Comparison of ENCODE assay signal across 19 cellular contexts in the genomic region with DNA sequence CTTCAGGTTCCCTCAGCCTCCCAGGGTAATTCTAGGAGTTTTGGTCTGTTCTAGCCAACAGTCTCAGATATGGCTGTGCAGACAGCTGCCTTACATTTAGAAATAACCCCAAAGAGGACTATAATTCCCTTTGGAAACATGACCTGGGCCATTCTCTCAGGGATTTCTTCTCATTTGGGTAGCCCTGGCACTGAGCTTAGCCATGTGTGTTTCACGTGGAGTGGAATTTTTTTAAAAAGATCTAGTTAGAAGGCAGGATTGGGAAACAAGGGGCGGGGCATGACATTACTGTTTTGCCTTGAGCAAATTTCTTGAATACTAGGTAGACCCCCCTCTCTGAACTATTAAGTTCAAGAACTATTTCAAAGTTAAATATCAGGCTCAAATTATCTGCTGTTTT. TPM values are rescaled to one million over a fixed set of nuclear protein-coding genes. Genes with fewer than 3 reads are reported as not detected.
A peak's percentile ranks its signal among the peaks of the same experiment; 100 is the strongest.
DNase-seq lines count a peak whose midpoint lies in the region; ATAC-seq and TF ChIP-seq lines count a peak whose summit lies in the region.
"Had no signal": no experiment of that assay in that cellular context is flagged by ENCODE, and none has a peak within 500 bp of the region (broad histone marks: within the 10 kb centered on the region; RNA-seq: fewer than 3 reads in every experiment).

No MANE protein-coding gene starts in this region.

- peak; percentile 58 to 69 for ATAC-seq in gastrocnemius medialis
- ATAC-seq: effector memory CD8-positive, alpha-beta T cell had no signal

- no peak for TF ChIP-seq POLR2A in gastrocnemius medialis (IDR thresholded peaks at IDR 0.05)

- H3K9me3 ChIP-seq in gastrocnemius medialis = no peaks in the 10 kb centered on the region
- no peaks in the 10 kb centered on the region for H3K9me3 ChIP-seq in OCI-LY7 (ENCODE audit: low read length)
- H3K9me3 ChIP-seq: SJSA1 had no signal

- H3K27me3 ChIP-seq in gastrocnemius medialis = no peaks in the 10 kb centered on the region
- H3K27me3 ChIP-seq: BLaER1, SJSA1 had no signal

- no TSS peak for BruUV-seq in OCI-LY7 (replicated peaks; lab: Mats Ljungman, UMichigan)

- H3K4me2 ChIP-seq in OCI-LY7 (ENCODE audit: low read length) = no peak overlapping the region
- H3K4me2 ChIP-seq: BLaER1 had no signal

- intact Hi-C loops in gastrocnemius medialis (cut with DNase I; ENCODE audit: low total_unique reads) (no loop called here), OCI-LY7 (cut with micrococcal nuclease; ENCODE audit: unreplicated experiment) (no loop called here)

- H3K27ac ChIP-seq in gastrocnemius medialis = no peak overlapping the region
- no peak overlapping the region for H3K27ac ChIP-seq in RWPE1
- H3K27ac ChIP-seq in OCI-LY7 (ENCODE audit: low read depth, low read length, poor library complexity, severe bottlenecking) = no peak overlapping the region
- H3K27ac ChIP-seq: BLaER1, SJSA1 had no signal

- POLR2A ChIA-PET in RWPE1 (lab: Yijun Ruan, JAX; ENCODE audit: low non-redundant PET) = no interaction called here
- POLR2A ChIA-PET in OCI-LY7 (lab: Charles Lee) = no interaction called here

- H4K20me1 ChIP-seq in OCI-LY7 (ENCODE audit: insufficient read depth, low read length) = no peaks in the 10 kb centered on the region

- peak; percentile 68 for DNase-seq in EH (ENCODE audit: low read depth)
- DNase-seq in RPMI7951 (ENCODE audit: low read depth) = peak; percentile 59
- peak; percentile 92 for DNase-seq in fibroblast of villous mesenchyme (ENCODE audit: low read depth)
- peak in 1 of 2 donors; percentile 50 for DNase-seq in gastrocnemius medialis
- no peak for DNase-seq in RWPE1 (ENCODE audit: low spot score)
- DNase-seq in SKM-1 treated with dmso at 0.1 percent for 144 hours (lab: John Stamatoyannopoulos, UW; ENCODE audit: unreplicated experiment) = no peak
- DNase-seq in iPS-NIHi11 (ENCODE audit: low spot score) = no peak
- no peak for DNase-seq in OCI-LY7 (ENCODE audit: low spot score)
- DNase-seq: activated CD4-positive, alpha-beta T cell treated with anti-CD3 and anti-CD28 coated beads, Interleukin-2, amount 50 U/mL, for 1 hour; activated T-cell treated with anti-CD3 and anti-CD28 coated beads, Interleukin-2, amount 50 U/mL, for 48 hours; central memory CD4-positive, alpha-beta T cell; DMS 273 treated with DMSO at 0.1 percent for 48 hours; effector memory CD8-positive, alpha-beta T cell; midbrain; NCI-H1694; NCI-H345; substantia nigra had no signal

- TF ChIP-seq CTCF in fibroblast of villous mesenchyme (IDR thresholded peaks at IDR 0.05; ENCODE audit: insufficient read depth, low read depth, low read length) (no peak), gastrocnemius medialis (IDR thresholded peaks at IDR 0.05 in 4 of 5, conservative IDR thresholded peaks at IDR 0.05 in 1 of 5) (no peak), RWPE1 (conservative IDR thresholded peaks at IDR 0.05; ENCODE audit: low read depth) (no peak), OCI-LY7 (conservative IDR thresholded peaks at IDR 0.05; ENCODE audit: low read length) (no peak)

- CTCF ChIA-PET in RWPE1 (lab: Yijun Ruan, JAX) = no interaction called here
- CTCF ChIA-PET in OCI-LY7 (lab: Charles Lee; ENCODE audit: unreplicated experiment) = no interaction called here

- no peak overlapping the region for H2AFZ ChIP-seq in OCI-LY7 (ENCODE audit: low read length)

- H3K4me1 ChIP-seq in gastrocnemius medialis (no peaks in the 10 kb centered on the region), OCI-LY7 (ENCODE audit: insufficient read depth, low read length, poor library complexity, severe bottlenecking) (no peaks in the 10 kb centered on the region)
- H3K4me1 ChIP-seq: BLaER1 had no signal

- no peaks in the 10 kb centered on the region for H3K79me2 ChIP-seq in OCI-LY7 (ENCODE audit: insufficient read depth, low read depth, low read length)

- in situ Hi-C loops in gastrocnemius medialis (cut with MboI; ENCODE audit: low sequenced_read_pairs in 4 of 4) = no loop called here

- no peaks in the 10 kb centered on the region for H3K9me2 ChIP-seq in OCI-LY7 (ENCODE audit: insufficient read depth, low read length)

- H3K4me3 ChIP-seq in fibroblast of villous mesenchyme (ENCODE audit: low read depth, low read length) (no peak overlapping the region), gastrocnemius medialis (no peak overlapping the region), OCI-LY7 (ENCODE audit: low read depth, low read length, poor library complexity, severe bottlenecking) (no peak overlapping the region)
- H3K4me3 ChIP-seq: BLaER1, SJSA1 had no signal

- H3K36me3 ChIP-seq in gastrocnemius medialis (peaks cover 3 to 48% of the 10 kb centered on the region in 2 donors), OCI-LY7 (ENCODE audit: insufficient read depth, low read length) (peaks cover 96% of the 10 kb centered on the region)

RNA-seq across cellular contexts. Expression of a gene that starts 29.6 kb away (rescaled TPM):
- 124 and 152 TPM in 2 replicates for total RNA-seq in RPMI7951 (2014; rRNA removed; shearing (Covaris generic))
- 336 and 369 TPM in 2 replicates for total RNA-seq in fibroblast of villous mesenchyme
- total RNA-seq in gastrocnemius medialis = 10 to 100 TPM in 1 of 4 donors, 1 to 10 TPM in 3; 4.8 to 15.0 (median 5.5) TPM
- 0.05 and 0.19 TPM in 2 replicates for total RNA-seq in OCI-LY7 (2014; rRNA removed; shearing (Covaris generic))
- total RNA-seq in OCI-LY7 (2022) = 0.27 TPM in 1 of 2 replicates, not detected in the other

Comparison
In these comparisons a context has a peak if more than half of its experiments do, and no peak if none do; other contexts are left out.
1. DNase-seq: peak in EH (single experiment), RPMI7951 (single experiment) and fibroblast of villous mesenchyme (single experiment); none in RWPE1 (single experiment), SKM-1 treated with dmso at 0.1 percent for 144 hours (single experiment), iPS-NIHi11 (single experiment) and OCI-LY7 (single experiment).